In genomic region chr2:104871566-104872033, GRCh38 we compare ENCODE assay signal across 15 cellular contexts. TPM values are rescaled to one million over a fixed set of nuclear protein-coding genes. Genes with fewer than 3 reads are reported as not detected.
DNase-seq lines count a peak whose midpoint lies in the region; ATAC-seq and TF ChIP-seq lines count a peak whose summit lies in the region.
"Had no signal": no experiment of that assay in that cellular context is flagged by ENCODE, and none has a peak within 500 bp of the region (broad histone marks: within the 10 kb centered on the region; RNA-seq: fewer than 3 reads in every experiment).

No MANE protein-coding gene starts in this region.

- peak overlapping the region; percentile 27 for H3K4me3 Mint-ChIP-seq in activated T-cell treated with anti-CD3 and anti-CD28 coated beads, Interleukin-2, amount 50 U/mL, for 24 hours

- peak overlapping the region; percentile 88 for H3K27ac ChIP-seq in layer of hippocampus (ENCODE audit: low read depth, low read length)
- no peak overlapping the region for H3K27ac ChIP-seq in suprapubic skin
- H3K27ac ChIP-seq: right atrium auricular region, upper lobe of left lung had no signal

- no peak for ATAC-seq in GM21825 (IDR thresholded peaks at IDR 0.05; ENCODE audit: unreplicated experiment)
- ATAC-seq in HG03342 (IDR thresholded peaks at IDR 0.05; ENCODE audit: unreplicated experiment) = no peak
- no peak for ATAC-seq in activated naive CD4-positive, alpha-beta T cell treated with anti-CD3 and anti-CD28 coated beads, Interleukin-2, amount 50 U/mL, for 72 hours
- ATAC-seq: PC-3 had no signal

- H3K27me3 ChIP-seq in layer of hippocampus (ENCODE audit: control insufficient read depth, insufficient read depth, low read length) (no peaks in the 10 kb centered on the region), suprapubic skin (peaks cover 83% of the 10 kb centered on the region)

- no peaks in the 10 kb centered on the region for H3K9me3 ChIP-seq in suprapubic skin
- H3K9me3 ChIP-seq: right atrium auricular region, upper lobe of left lung had no signal

- peaks cover 16% of the 10 kb centered on the region for H3K4me1 Mint-ChIP-seq in activated T-cell treated with anti-CD3 and anti-CD28 coated beads, Interleukin-2, amount 50 U/mL, for 24 hours (ENCODE audit: low read depth)

- 10% methylated on average over 12 of the region's 15 CpGs for WGBS in suprapubic skin

- TF ChIP-seq CTCF in astrocyte of the cerebellum (IDR thresholded peaks at IDR 0.05; ENCODE audit: low read depth, low read length, missing control alignments) (no peak), suprapubic skin (IDR thresholded peaks at IDR 0.05) (no peak)

- H3K4me3 ChIP-seq in astrocyte of the cerebellum (ENCODE audit: low read depth, low read length) (peak overlapping the region; percentile 52), suprapubic skin (peak overlapping the region; percentile 60)

- no peaks in the 10 kb centered on the region for H3K36me3 ChIP-seq in suprapubic skin
- H3K36me3 ChIP-seq: right atrium auricular region, upper lobe of left lung had no signal

- in situ Hi-C loops in astrocyte of the cerebellum (cut with HindIII; ENCODE audit: low sequenced_read_pairs) = no loop called here

- H3K27me3 Mint-ChIP-seq in activated T-cell treated with anti-CD3 and anti-CD28 coated beads, Interleukin-2, amount 50 U/mL, for 24 hours = peaks cover 89% of the 10 kb centered on the region

- H3K9me3 Mint-ChIP-seq in activated T-cell treated with anti-CD3 and anti-CD28 coated beads, Interleukin-2, amount 50 U/mL, for 24 hours = no peaks in the 10 kb centered on the region
- H3K9me3 Mint-ChIP-seq in activated naive CD4-positive, alpha-beta T cell treated with anti-CD3 and anti-CD28 coated beads, Interleukin-2, amount 50 U/mL, for 72 hours = no peaks in the 10 kb centered on the region

- no peak for TF ChIP-seq POLR2A in suprapubic skin (IDR thresholded peaks at IDR 0.05)

- H3K27ac Mint-ChIP-seq in activated T-cell treated with anti-CD3 and anti-CD28 coated beads, Interleukin-2, amount 50 U/mL, for 24 hours = no peak overlapping the region
- no peak overlapping the region for H3K27ac Mint-ChIP-seq in activated naive CD4-positive, alpha-beta T cell treated with anti-CD3 and anti-CD28 coated beads, Interleukin-2, amount 50 U/mL, for 72 hours

- TF ChIP-seq EP300 in suprapubic skin (IDR thresholded peaks at IDR 0.05) = no peak

- peaks cover 29% of the 10 kb centered on the region for H3K4me1 ChIP-seq in suprapubic skin

- no peak for DNase-seq in activated T-cell treated with anti-CD3 and anti-CD28 coated beads, Interleukin-2, amount 50 U/mL, for 24 hours
- DNase-seq in activated T-cell treated with anti-CD3 and anti-CD28 coated beads, Interleukin-2, amount 50 U/mL, for 1 hour = no peak
- DNase-seq in astrocyte of the cerebellum (ENCODE audit: low read depth) = no peak
- DNase-seq in suprapubic skin (ENCODE audit: low spot score in 2 of 2) = no peak
- DNase-seq in activated naive CD4-positive, alpha-beta T cell treated with anti-CD3 and anti-CD28 coated beads, Interleukin-2, amount 50 U/mL, for 72 hours (ENCODE audit: low spot score in 2 of 2) = no peak
- DNase-seq: amniotic stem cell, PC-3 had no signal

- no peaks in the 10 kb centered on the region for H3K36me3 Mint-ChIP-seq in activated T-cell treated with anti-CD3 and anti-CD28 coated beads, Interleukin-2, amount 50 U/mL, for 24 hours (ENCODE audit: low read depth)
- H3K36me3 Mint-ChIP-seq in activated naive CD4-positive, alpha-beta T cell treated with anti-CD3 and anti-CD28 coated beads, Interleukin-2, amount 50 U/mL, for 72 hours = peaks cover 0 to 10% of the 10 kb centered on the region in 2 donors

RNA-seq across cellular contexts. Expression of gene POU3F3, which starts 17.7 kb away (rescaled TPM):
- 1 to 10 TPM in 2 of 4 donors, under 1 TPM in 2; 0.30 to 1.5 (median 0.84) TPM for total RNA-seq in suprapubic skin
- total RNA-seq in activated naive CD4-positive, alpha-beta T cell treated with anti-CD3 and anti-CD28 coated beads, Interleukin-2, amount 50 U/mL, for 72 hours = not detected
- total RNA-seq: activated CD8-positive, alpha-beta memory T cell treated with anti-CD3 and anti-CD28 coated beads for 36 hours; LHCN-M2; PC-3; T-helper 1 cell treated with Interleukin-12 subunit alpha and Interleukin-12 subunit beta and Interleukin-4 antibody, amounts not matched to agents 30 ng/mL and 1 ng/mL, for 36 hours; upper lobe of left lung had no signal
